24 cellular contexts compared by ENCODE assay signal in the genomic region with DNA sequence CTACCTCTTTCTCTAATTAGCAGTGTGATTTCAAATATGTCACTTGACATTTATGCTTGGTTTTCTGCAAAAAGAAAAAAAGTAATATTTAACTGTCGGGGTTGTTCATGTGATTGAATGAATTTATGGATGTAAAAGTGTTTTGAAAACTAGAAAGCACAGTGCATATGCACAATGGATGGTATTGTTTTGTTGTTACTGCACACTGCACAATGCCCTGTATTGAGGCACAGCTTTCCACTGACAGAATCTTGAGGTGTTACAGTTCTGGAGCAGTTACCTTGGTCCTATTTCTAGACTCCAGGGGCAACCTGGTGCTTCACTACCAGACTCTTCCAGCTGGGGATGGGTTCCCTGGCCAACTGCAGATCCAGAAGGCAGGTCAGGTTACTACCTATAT.
"Had no signal": no experiment of that assay in that cellular context is flagged by ENCODE, and none has a peak within 500 bp of the region (broad histone marks: within the 10 kb centered on the region; RNA-seq: fewer than 3 reads in every experiment).

No MANE protein-coding gene starts in this region.

- H3K4me3 Mint-ChIP-seq: naive thymus-derived CD4-positive, alpha-beta T cell; nephron; neural progenitor cell; stimulated activated memory B cell treated with anti-CD40 and anti-IgM and Interleukin-4, amounts not matched to agents 10 μg/mL and 1 μg/mL and 100 μg/mL, for 72 hours; stimulated activated naive CD8-positive, alpha-beta T cell treated with anti-CD3 and anti-CD28 coated beads, Interleukin-15, Interleukin-2, amounts not matched to agents 100 ng/mL and 50 ng/mL, for 24 hours had no signal

- H3K9me3 ChIP-seq: gastrocnemius medialis, heart left ventricle, left lung, psoas muscle, spleen, suprapubic skin, transverse colon, upper lobe of right lung, uterus had no signal

- H3K9me3 Mint-ChIP-seq: naive thymus-derived CD4-positive, alpha-beta T cell; nephron; neural progenitor cell; stimulated activated memory B cell treated with anti-CD40 and anti-IgM and Interleukin-4, amounts not matched to agents 10 μg/mL and 1 μg/mL and 100 μg/mL, for 72 hours; stimulated activated naive CD8-positive, alpha-beta T cell treated with anti-CD3 and anti-CD28 coated beads, Interleukin-15, Interleukin-2, amounts not matched to agents 100 ng/mL and 50 ng/mL, for 24 hours had no signal

- H3K36me3 ChIP-seq: gastrocnemius medialis, neural progenitor cell, uterus had no signal

- H3K4me1 Mint-ChIP-seq: neural progenitor cell; stimulated activated memory B cell treated with anti-CD40 and anti-IgM and Interleukin-4, amounts not matched to agents 10 μg/mL and 1 μg/mL and 100 μg/mL, for 72 hours had no signal

- H3K27me3 Mint-ChIP-seq: naive thymus-derived CD4-positive, alpha-beta T cell; stimulated activated memory B cell treated with anti-CD40 and anti-IgM and Interleukin-4, amounts not matched to agents 10 μg/mL and 1 μg/mL and 100 μg/mL, for 72 hours; stimulated activated naive CD8-positive, alpha-beta T cell treated with anti-CD3 and anti-CD28 coated beads, Interleukin-15, Interleukin-2, amounts not matched to agents 100 ng/mL and 50 ng/mL, for 24 hours had no signal

- H3K4me3 ChIP-seq: coronary artery, gastrocnemius medialis, heart left ventricle, left lung, neural progenitor cell, psoas muscle, skin epidermis, spleen, suprapubic skin, transverse colon, upper lobe of right lung, uterus had no signal

- H3K4me1 ChIP-seq: gastrocnemius medialis, left lung, neural progenitor cell, parathyroid adenoma, psoas muscle, spleen, suprapubic skin, transverse colon, upper lobe of right lung, uterus had no signal

- H3K27me3 ChIP-seq: gastrocnemius medialis, heart left ventricle, left lung, neural progenitor cell, spleen, suprapubic skin, transverse colon, upper lobe of right lung, uterus had no signal

- H3K9ac ChIP-seq: neural progenitor cell, parathyroid adenoma had no signal

- H3K27ac ChIP-seq: coronary artery, gastrocnemius medialis, heart left ventricle, left lung, neural progenitor cell, parathyroid adenoma, psoas muscle, skin epidermis, spleen, suprapubic skin, transverse colon, upper lobe of right lung, uterus had no signal

- H3K36me3 Mint-ChIP-seq: neural progenitor cell had no signal

- H3K27ac Mint-ChIP-seq: nephron; neural progenitor cell; stimulated activated memory B cell treated with anti-CD40 and anti-IgM and Interleukin-4, amounts not matched to agents 10 μg/mL and 1 μg/mL and 100 μg/mL, for 72 hours; stimulated activated naive CD8-positive, alpha-beta T cell treated with anti-CD3 and anti-CD28 coated beads, Interleukin-15, Interleukin-2, amounts not matched to agents 100 ng/mL and 50 ng/mL, for 24 hours had no signal

- DNase-seq: dermis blood vessel endothelial cell; effector memory CD4-positive, alpha-beta T cell; heart left ventricle; left cardiac atrium; left lung; mesendoderm; midbrain; naive thymus-derived CD4-positive, alpha-beta T cell; psoas muscle; right cardiac atrium; spleen; stimulated activated CD4-positive, alpha-beta T cell treated with anti-CD3 and anti-CD28 coated beads, Interleukin-4, amount 100 ng/mL, for 4 hours; transverse colon; upper lobe of right lung; uterus had no signal
